Comparison of ENCODE assay signal across 15 cellular contexts in genomic region chr17:59638553-59638952, GRCh38. TPM values are rescaled to one million over a fixed set of nuclear protein-coding genes. Genes with fewer than 3 reads are reported as not detected.
A peak's percentile ranks its signal among the peaks of the same experiment; 100 is the strongest.
DNase-seq lines count a peak whose midpoint lies in the region; ATAC-seq, FAIRE-seq and TF ChIP-seq lines count a peak whose summit lies in the region.
"Had no signal": no experiment of that assay in that cellular context is flagged by ENCODE, and none has a peak within 500 bp of the region (broad histone marks: within the 10 kb centered on the region; RNA-seq: fewer than 3 reads in every experiment).

No MANE protein-coding gene starts in this region.

- no peak overlapping the region for H3K9ac ChIP-seq in OCI-LY1 (ENCODE audit: low read length)
- H3K9ac ChIP-seq: SK-N-SH had no signal

- H3K9me2 ChIP-seq in DOHH2 (replicated peaks; ENCODE audit: control insufficient read depth, low read length) (no peaks in the 10 kb centered on the region), OCI-LY1 (ENCODE audit: low read depth, low read length) (no peaks in the 10 kb centered on the region)
- H3K9me2 ChIP-seq: SK-N-SH had no signal

- H3K4me1 ChIP-seq in DOHH2 (ENCODE audit: control insufficient read depth, low read length) (peaks cover 93% of the 10 kb centered on the region), OCI-LY1 (ENCODE audit: insufficient read depth, low read length, severe bottlenecking) (peaks cover 58% of the 10 kb centered on the region), heart left ventricle (peaks cover 8 to 96% (median 66%) of the 10 kb centered on the region in 12 donors), osteoblast (ENCODE audit: insufficient read depth, low read length) (peaks cover 38% of the 10 kb centered on the region), small intestine (ENCODE audit: control insufficient read depth in 2 of 2, insufficient read depth in 1 of 2, low read depth in 1 of 2, low read length in 1 of 2) (peaks cover 0 to 13% of the 10 kb centered on the region in 2 donors)

- H3K4me3 ChIP-seq in DOHH2 (ENCODE audit: low read length) = no peak overlapping the region
- H3K4me3 ChIP-seq in OCI-LY1 (ENCODE audit: low read depth, low read length, poor library complexity, severe bottlenecking) = no peak overlapping the region
- no peak overlapping the region for H3K4me3 ChIP-seq in heart left ventricle
- no peak overlapping the region for H3K4me3 ChIP-seq in osteoblast (ENCODE audit: insufficient read depth, low read length)
- no peak overlapping the region for H3K4me3 ChIP-seq in small intestine (ENCODE audit: low read depth in 1 of 2, low read length in 2 of 2)

- H3K4me2 ChIP-seq in DOHH2 (ENCODE audit: low read length) (peak overlapping the region; percentile 22), OCI-LY1 (ENCODE audit: low read length) (no peak overlapping the region), osteoblast (ENCODE audit: insufficient read depth, low read length) (no peak overlapping the region)
- H3K4me2 ChIP-seq: SK-N-SH had no signal

- H3K36me3 ChIP-seq in DOHH2 (ENCODE audit: control insufficient read depth, low read length) (peaks cover 21% of the 10 kb centered on the region), OCI-LY1 (ENCODE audit: insufficient read depth, low read length) (peaks cover 8% of the 10 kb centered on the region; the same call in 1 of the 2 replicates), heart left ventricle (peaks cover 0 to 8% (median 0%) of the 10 kb centered on the region in 9 donors), osteoblast (ENCODE audit: insufficient read depth, low read length) (peaks cover 10% of the 10 kb centered on the region), small intestine (ENCODE audit: control insufficient read depth in 2 of 2, insufficient read depth in 2 of 2, low read length in 2 of 2) (no peaks in the 10 kb centered on the region)

- H3K9me3 ChIP-seq in DOHH2 (ENCODE audit: control insufficient read depth, insufficient read depth, low read length) (no peaks in the 10 kb centered on the region), OCI-LY1 (ENCODE audit: low read length) (no peaks in the 10 kb centered on the region), heart left ventricle (no peaks in the 10 kb centered on the region), osteoblast (ENCODE audit: low read depth, low read length) (no peaks in the 10 kb centered on the region), small intestine (ENCODE audit: control insufficient read depth, low read depth) (no peaks in the 10 kb centered on the region)
- H3K9me3 ChIP-seq: SK-N-SH had no signal

- 65 to 71% (median 69%) methylated on average over 10 of the region's 10 CpGs for WGBS in heart left ventricle, 4 donors
- WGBS in small intestine, 3 donors = 80 to 82% (median 82%) methylated on average over 10 of the region's 10 CpGs

- intact Hi-C loops in heart left ventricle (cut with DNase I) = no loop called here

- TF ChIP-seq POLR2A in heart left ventricle (IDR thresholded peaks at IDR 0.05) = no peak

- H3K27ac ChIP-seq in DOHH2 (ENCODE audit: low read depth, low read length) = peak overlapping the region; percentile 93
- H3K27ac ChIP-seq in OCI-LY1 (ENCODE audit: low read depth, low read length, poor library complexity, severe bottlenecking) = peak overlapping the region; percentile 24
- H3K27ac ChIP-seq in heart left ventricle = no peak overlapping the region
- H3K27ac ChIP-seq in osteoblast (ENCODE audit: low read depth, low read length) = no peak overlapping the region
- H3K27ac ChIP-seq in small intestine (ENCODE audit: low read depth in 1 of 2, low read length in 1 of 2) = no peak overlapping the region

- H2AFZ ChIP-seq in OCI-LY1 (ENCODE audit: low read length) (no peak overlapping the region), osteoblast (ENCODE audit: low read length) (no peak overlapping the region)

- H3F3A ChIP-seq in DOHH2 (ENCODE audit: control insufficient read depth, insufficient read depth) (peaks cover 38% of the 10 kb centered on the region), OCI-LY1 (ENCODE audit: insufficient read depth, low read length) (0 out of 2 replicates have a peak, but pooled peaks cover 3% of the 10 kb centered on the region)

- peaks cover 95% of the 10 kb centered on the region for H3K79me2 ChIP-seq in DOHH2 (ENCODE audit: control insufficient read depth, low read length)
- H3K79me2 ChIP-seq in OCI-LY1 (ENCODE audit: insufficient read depth, low read length) = peaks cover 93% of the 10 kb centered on the region
- H3K79me2 ChIP-seq in osteoblast (ENCODE audit: insufficient read depth, low read length) = peaks cover 96% of the 10 kb centered on the region

- no peak for FAIRE-seq in small intestine (lab: Jason Lieb, UNC)

- ATAC-seq in heart left ventricle = peak in 3 of 4 donors; percentile 25 to 38 (median 38)
- ATAC-seq: HCT116 had no signal

- DNase-seq in heart left ventricle (no peak), osteoblast (ENCODE audit: insufficient read length, low spot score, missing footprints) (peak; percentile 13), ureter (ENCODE audit: low spot score) (no peak), inferior parietal cortex (ENCODE audit: extremely low spot score) (no peak), small intestine (no peak)
- DNase-seq: COR-L47, DMS153, MV-4-11, NCI-H1417 treated with DMSO at 0.1 percent for 48 hours, NCI-H2029 treated with DMSO at 0.1 percent for 48 hours, NCI-H774, SK-N-SH had no signal

- H4K20me1 ChIP-seq in DOHH2 (ENCODE audit: control insufficient read depth, insufficient read depth, low read depth, low read length) (0 out of 2 replicates have a peak, but pooled peaks cover 1% of the 10 kb centered on the region), OCI-LY1 (ENCODE audit: insufficient read depth, low read length) (0 out of 2 replicates have a peak, but pooled peaks cover 2% of the 10 kb centered on the region), osteoblast (ENCODE audit: insufficient read depth, low read length) (peaks cover 81% of the 10 kb centered on the region)

- H3K27me3 ChIP-seq in DOHH2 (ENCODE audit: control insufficient read depth, low read length) (no peaks in the 10 kb centered on the region), OCI-LY1 (ENCODE audit: insufficient read depth, low read length) (no peaks in the 10 kb centered on the region), heart left ventricle (no peaks in the 10 kb centered on the region), osteoblast (ENCODE audit: insufficient read depth, low read length) (no peaks in the 10 kb centered on the region), small intestine (ENCODE audit: control insufficient read depth in 2 of 2, insufficient read depth in 2 of 2, low read length in 2 of 2) (no peaks in the 10 kb centered on the region)

- TF ChIP-seq CTCF in DOHH2 (IDR thresholded peaks at IDR 0.05; ENCODE audit: low read depth, low read length, poor library complexity, severe bottlenecking) (no peak), OCI-LY1 (IDR thresholded peaks at IDR 0.05; ENCODE audit: low read length) (no peak), heart left ventricle (IDR thresholded peaks at IDR 0.05) (no peak), osteoblast (IDR thresholded peaks at IDR 0.05; ENCODE audit: extremely low read depth, low read depth, low read length) (no peak)

RNA-seq across cellular contexts. Expression of gene CLTC, which starts 18.9 kb away (rescaled TPM):
- total RNA-seq in heart left ventricle = 100 to 1,000 TPM; 144 to 242 (median 193) TPM
- polyA plus RNA-seq in heart left ventricle = 100 to 1,000 TPM in 1 of 2 donors, 10 to 100 TPM in 1; 49.8 to 130 TPM
- total RNA-seq in osteoblast = 502 and 518 TPM in 2 replicates
- total RNA-seq in ureter = 293 TPM
- 10 to 100 TPM; 60.4 to 91.6 (median 67.6) TPM for polyA plus RNA-seq in small intestine

Comparison
In these comparisons a context has a peak if more than half of its experiments do, and no peak if none do; other contexts are left out.
1. H3K27ac ChIP-seq: peak in DOHH2 (single experiment) and OCI-LY1 (single experiment); none in heart left ventricle (0 of 12), osteoblast (single experiment) and small intestine (0 of 2).